ENCODE assay signal across 1 cellular context in the genomic region with DNA sequence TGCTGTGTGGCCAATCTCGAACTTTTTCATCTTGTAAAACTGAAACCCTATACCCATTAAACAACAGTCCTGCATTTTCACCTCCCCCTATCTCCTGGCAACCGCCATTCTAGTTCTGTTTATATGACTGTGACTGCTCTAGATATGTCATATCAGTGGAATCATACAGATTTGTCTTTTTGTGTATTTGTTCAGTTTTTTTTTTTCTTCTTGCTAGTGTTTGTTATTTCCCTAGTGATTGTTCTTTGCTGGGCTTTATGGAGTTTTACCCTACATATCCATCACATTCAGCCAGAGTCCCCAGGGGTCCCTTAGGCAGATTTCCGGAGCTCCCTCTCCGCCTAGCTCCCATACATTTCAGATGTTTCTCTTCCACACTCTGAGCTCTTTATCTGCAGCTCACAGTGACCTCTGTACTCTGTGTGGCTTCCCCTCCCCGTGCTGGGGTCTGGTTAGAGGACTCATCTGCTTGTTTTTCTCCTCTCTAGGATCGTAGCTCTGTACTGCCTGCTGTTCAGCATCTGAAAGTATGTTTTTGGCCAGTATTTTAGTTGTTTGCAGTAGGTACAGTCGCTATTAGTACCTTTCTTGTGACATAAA.
TF ChIP-seq lines count a peak whose summit lies in the region.

No MANE protein-coding gene starts in this region.

TF ChIP-seq in HepG2, 621 proteins besides CTCF, POLR2A, EP300 and RAD21 (continued from another document and continues in another):
- TF ChIP-seq, protein P1, sequence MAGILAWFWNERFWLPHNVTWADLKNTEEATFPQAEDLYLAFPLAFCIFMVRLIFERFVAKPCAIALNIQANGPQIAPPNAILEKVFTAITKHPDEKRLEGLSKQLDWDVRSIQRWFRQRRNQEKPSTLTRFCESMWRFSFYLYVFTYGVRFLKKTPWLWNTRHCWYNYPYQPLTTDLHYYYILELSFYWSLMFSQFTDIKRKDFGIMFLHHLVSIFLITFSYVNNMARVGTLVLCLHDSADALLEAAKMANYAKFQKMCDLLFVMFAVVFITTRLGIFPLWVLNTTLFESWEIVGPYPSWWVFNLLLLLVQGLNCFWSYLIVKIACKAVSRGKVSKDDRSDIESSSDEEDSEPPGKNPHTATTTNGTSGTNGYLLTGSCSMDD (CRISPR knock-in tag; IDR thresholded peaks at IDR 0.05): no peak
- TF ChIP-seq MATR3 (CRISPR knock-in tag; IDR thresholded peaks at IDR 0.05) (no peak), SMARCE1 (IDR thresholded peaks at IDR 0.05; ENCODE audit: borderline replicate concordance) (no peak), RBFOX2 (IDR thresholded peaks at IDR 0.05; ENCODE audit: low read depth, low read length) (no peak), NFKB2 (CRISPR knock-in tag; IDR thresholded peaks at IDR 0.05; ENCODE audit: borderline replicate concordance) (no peak), KLF11 (CRISPR knock-in tag; IDR thresholded peaks at IDR 0.05) (no peak), ZNF816 (CRISPR knock-in tag; IDR thresholded peaks at IDR 0.05; ENCODE audit: borderline replicate concordance) (no peak), ZNF850 (CRISPR knock-in tag; conservative IDR thresholded peaks at IDR 0.05) (no peak), SOX13 (IDR thresholded peaks at IDR 0.05) (no peak), SOX13 (CRISPR knock-in tag; conservative IDR thresholded peaks at IDR 0.05 in 1 of 2, IDR thresholded peaks at IDR 0.05 in 1 of 2) (0 out of 4 replicates have a peak, but pooled peaks of 1 of the 2 experiments have one; percentile 40), ZNF264 (CRISPR knock-in tag; IDR thresholded peaks at IDR 0.05) (peak; percentile 73; the same call in 1 of the 2 replicates), ZNF781 (CRISPR knock-in tag; IDR thresholded peaks at IDR 0.05; ENCODE audit: borderline replicate concordance, not compliant biosample characterization) (no peak), HNRNPLL (IDR thresholded peaks at IDR 0.05; ENCODE audit: low read depth, low read length, poor library complexity, severe bottlenecking) (no peak), SKI (IDR thresholded peaks at IDR 0.05; ENCODE audit: partially characterized antibody) (no peak), NFE2L1 (CRISPR knock-in tag; IDR thresholded peaks at IDR 0.05; ENCODE audit: borderline replicate concordance) (no peak), ETV5 (CRISPR knock-in tag; IDR thresholded peaks at IDR 0.05; ENCODE audit: borderline replicate concordance) (peak; percentile 51; the same call in 1 of the 2 replicates), PAWR (CRISPR knock-in tag; IDR thresholded peaks at IDR 0.05; ENCODE audit: borderline replicate concordance) (no peak), SOX6 (IDR thresholded peaks at IDR 0.05) (no peak), SOX6 (CRISPR knock-in tag; IDR thresholded peaks at IDR 0.05) (peak; percentile 10; the same call in 1 of the 2 replicates), ZNF746 (CRISPR knock-in tag; IDR thresholded peaks at IDR 0.05) (no peak), EZH2 (conservative IDR thresholded peaks at IDR 0.05; ENCODE audit: low read depth, low read length) (no peak), RXRA (CRISPR knock-in tag; IDR thresholded peaks at IDR 0.05) (peak; percentile 26; the same call in 1 of the 2 replicates), PPARG (CRISPR knock-in tag; conservative IDR thresholded peaks at IDR 0.05) (peak; percentile 69), ZNF331 (CRISPR knock-in tag; IDR thresholded peaks at IDR 0.05) (peak; percentile 38; the same call in 1 of the 2 replicates), TARDBP (CRISPR knock-in tag; IDR thresholded peaks at IDR 0.05) (peak; percentile 33; the same call in 1 of the 2 replicates), HDAC1 (CRISPR knock-in tag; IDR thresholded peaks at IDR 0.05) (peak; percentile 47)
- TF ChIP-seq, protein P2, sequence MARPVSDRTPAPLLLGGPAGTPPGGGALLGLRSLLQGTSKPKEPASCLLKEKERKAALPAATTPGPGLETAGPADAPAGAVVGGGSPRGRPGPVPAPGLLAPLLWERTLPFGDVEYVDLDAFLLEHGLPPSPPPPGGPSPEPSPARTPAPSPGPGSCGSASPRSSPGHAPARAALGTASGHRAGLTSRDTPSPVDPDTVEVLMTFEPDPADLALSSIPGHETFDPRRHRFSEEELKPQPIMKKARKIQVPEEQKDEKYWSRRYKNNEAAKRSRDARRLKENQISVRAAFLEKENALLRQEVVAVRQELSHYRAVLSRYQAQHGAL (CRISPR knock-in tag; IDR thresholded peaks at IDR 0.05; ENCODE audit: not compliant biosample characterization): no peak
- TF ChIP-seq, protein P3, sequence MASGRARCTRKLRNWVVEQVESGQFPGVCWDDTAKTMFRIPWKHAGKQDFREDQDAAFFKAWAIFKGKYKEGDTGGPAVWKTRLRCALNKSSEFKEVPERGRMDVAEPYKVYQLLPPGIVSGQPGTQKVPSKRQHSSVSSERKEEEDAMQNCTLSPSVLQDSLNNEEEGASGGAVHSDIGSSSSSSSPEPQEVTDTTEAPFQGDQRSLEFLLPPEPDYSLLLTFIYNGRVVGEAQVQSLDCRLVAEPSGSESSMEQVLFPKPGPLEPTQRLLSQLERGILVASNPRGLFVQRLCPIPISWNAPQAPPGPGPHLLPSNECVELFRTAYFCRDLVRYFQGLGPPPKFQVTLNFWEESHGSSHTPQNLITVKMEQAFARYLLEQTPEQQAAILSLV (CRISPR knock-in tag; IDR thresholded peaks at IDR 0.05; ENCODE audit: borderline replicate concordance): no peak
- TF ChIP-seq, protein P4, sequence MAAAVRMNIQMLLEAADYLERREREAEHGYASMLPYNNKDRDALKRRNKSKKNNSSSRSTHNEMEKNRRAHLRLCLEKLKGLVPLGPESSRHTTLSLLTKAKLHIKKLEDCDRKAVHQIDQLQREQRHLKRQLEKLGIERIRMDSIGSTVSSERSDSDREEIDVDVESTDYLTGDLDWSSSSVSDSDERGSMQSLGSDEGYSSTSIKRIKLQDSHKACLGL (CRISPR knock-in tag; IDR thresholded peaks at IDR 0.05): no peak
- TF ChIP-seq, protein P5, sequence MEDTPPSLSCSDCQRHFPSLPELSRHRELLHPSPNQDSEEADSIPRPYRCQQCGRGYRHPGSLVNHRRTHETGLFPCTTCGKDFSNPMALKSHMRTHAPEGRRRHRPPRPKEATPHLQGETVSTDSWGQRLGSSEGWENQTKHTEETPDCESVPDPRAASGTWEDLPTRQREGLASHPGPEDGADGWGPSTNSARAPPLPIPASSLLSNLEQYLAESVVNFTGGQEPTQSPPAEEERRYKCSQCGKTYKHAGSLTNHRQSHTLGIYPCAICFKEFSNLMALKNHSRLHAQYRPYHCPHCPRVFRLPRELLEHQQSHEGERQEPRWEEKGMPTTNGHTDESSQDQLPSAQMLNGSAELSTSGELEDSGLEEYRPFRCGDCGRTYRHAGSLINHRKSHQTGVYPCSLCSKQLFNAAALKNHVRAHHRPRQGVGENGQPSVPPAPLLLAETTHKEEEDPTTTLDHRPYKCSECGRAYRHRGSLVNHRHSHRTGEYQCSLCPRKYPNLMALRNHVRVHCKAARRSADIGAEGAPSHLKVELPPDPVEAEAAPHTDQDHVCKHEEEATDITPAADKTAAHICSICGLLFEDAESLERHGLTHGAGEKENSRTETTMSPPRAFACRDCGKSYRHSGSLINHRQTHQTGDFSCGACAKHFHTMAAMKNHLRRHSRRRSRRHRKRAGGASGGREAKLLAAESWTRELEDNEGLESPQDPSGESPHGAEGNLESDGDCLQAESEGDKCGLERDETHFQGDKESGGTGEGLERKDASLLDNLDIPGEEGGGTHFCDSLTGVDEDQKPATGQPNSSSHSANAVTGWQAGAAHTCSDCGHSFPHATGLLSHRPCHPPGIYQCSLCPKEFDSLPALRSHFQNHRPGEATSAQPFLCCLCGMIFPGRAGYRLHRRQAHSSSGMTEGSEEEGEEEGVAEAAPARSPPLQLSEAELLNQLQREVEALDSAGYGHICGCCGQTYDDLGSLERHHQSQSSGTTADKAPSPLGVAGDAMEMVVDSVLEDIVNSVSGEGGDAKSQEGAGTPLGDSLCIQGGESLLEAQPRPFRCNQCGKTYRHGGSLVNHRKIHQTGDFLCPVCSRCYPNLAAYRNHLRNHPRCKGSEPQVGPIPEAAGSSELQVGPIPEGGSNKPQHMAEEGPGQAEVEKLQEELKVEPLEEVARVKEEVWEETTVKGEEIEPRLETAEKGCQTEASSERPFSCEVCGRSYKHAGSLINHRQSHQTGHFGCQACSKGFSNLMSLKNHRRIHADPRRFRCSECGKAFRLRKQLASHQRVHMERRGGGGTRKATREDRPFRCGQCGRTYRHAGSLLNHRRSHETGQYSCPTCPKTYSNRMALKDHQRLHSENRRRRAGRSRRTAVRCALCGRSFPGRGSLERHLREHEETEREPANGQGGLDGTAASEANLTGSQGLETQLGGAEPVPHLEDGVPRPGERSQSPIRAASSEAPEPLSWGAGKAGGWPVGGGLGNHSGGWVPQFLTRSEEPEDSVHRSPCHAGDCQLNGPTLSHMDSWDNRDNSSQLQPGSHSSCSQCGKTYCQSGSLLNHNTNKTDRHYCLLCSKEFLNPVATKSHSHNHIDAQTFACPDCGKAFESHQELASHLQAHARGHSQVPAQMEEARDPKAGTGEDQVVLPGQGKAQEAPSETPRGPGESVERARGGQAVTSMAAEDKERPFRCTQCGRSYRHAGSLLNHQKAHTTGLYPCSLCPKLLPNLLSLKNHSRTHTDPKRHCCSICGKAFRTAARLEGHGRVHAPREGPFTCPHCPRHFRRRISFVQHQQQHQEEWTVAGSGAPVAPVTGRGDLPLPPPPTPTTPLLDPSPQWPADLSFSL (CRISPR knock-in tag; IDR thresholded peaks at IDR 0.05): no peak
- TF ChIP-seq, protein P6, sequence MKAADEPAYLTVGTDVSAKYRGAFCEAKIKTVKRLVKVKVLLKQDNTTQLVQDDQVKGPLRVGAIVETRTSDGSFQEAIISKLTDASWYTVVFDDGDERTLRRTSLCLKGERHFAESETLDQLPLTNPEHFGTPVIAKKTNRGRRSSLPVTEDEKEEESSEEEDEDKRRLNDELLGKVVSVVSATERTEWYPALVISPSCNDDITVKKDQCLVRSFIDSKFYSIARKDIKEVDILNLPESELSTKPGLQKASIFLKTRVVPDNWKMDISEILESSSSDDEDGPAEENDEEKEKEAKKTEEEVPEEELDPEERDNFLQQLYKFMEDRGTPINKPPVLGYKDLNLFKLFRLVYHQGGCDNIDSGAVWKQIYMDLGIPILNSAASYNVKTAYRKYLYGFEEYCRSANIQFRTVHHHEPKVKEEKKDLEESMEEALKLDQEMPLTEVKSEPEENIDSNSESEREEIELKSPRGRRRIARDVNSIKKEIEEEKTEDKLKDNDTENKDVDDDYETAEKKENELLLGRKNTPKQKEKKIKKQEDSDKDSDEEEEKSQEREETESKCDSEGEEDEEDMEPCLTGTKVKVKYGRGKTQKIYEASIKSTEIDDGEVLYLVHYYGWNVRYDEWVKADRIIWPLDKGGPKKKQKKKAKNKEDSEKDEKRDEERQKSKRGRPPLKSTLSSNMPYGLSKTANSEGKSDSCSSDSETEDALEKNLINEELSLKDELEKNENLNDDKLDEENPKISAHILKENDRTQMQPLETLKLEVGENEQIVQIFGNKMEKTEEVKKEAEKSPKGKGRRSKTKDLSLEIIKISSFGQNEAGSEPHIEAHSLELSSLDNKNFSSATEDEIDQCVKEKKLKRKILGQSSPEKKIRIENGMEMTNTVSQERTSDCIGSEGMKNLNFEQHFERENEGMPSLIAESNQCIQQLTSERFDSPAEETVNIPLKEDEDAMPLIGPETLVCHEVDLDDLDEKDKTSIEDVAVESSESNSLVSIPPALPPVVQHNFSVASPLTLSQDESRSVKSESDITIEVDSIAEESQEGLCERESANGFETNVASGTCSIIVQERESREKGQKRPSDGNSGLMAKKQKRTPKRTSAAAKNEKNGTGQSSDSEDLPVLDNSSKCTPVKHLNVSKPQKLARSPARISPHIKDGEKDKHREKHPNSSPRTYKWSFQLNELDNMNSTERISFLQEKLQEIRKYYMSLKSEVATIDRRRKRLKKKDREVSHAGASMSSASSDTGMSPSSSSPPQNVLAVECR (CRISPR knock-in tag; IDR thresholded peaks at IDR 0.05; ENCODE audit: borderline replicate concordance): peak; percentile 34; the same call in 1 of the 2 replicates
- TF ChIP-seq, protein P7, sequence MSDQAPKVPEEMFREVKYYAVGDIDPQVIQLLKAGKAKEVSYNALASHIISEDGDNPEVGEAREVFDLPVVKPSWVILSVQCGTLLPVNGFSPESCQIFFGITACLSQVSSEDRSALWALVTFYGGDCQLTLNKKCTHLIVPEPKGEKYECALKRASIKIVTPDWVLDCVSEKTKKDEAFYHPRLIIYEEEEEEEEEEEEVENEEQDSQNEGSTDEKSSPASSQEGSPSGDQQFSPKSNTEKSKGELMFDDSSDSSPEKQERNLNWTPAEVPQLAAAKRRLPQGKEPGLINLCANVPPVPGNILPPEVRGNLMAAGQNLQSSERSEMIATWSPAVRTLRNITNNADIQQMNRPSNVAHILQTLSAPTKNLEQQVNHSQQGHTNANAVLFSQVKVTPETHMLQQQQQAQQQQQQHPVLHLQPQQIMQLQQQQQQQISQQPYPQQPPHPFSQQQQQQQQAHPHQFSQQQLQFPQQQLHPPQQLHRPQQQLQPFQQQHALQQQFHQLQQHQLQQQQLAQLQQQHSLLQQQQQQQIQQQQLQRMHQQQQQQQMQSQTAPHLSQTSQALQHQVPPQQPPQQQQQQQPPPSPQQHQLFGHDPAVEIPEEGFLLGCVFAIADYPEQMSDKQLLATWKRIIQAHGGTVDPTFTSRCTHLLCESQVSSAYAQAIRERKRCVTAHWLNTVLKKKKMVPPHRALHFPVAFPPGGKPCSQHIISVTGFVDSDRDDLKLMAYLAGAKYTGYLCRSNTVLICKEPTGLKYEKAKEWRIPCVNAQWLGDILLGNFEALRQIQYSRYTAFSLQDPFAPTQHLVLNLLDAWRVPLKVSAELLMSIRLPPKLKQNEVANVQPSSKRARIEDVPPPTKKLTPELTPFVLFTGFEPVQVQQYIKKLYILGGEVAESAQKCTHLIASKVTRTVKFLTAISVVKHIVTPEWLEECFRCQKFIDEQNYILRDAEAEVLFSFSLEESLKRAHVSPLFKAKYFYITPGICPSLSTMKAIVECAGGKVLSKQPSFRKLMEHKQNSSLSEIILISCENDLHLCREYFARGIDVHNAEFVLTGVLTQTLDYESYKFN (CRISPR knock-in tag; conservative IDR thresholded peaks at IDR 0.05): peak; percentile 85
